ENCODE assay signal across 21 cellular contexts in the genomic region with DNA sequence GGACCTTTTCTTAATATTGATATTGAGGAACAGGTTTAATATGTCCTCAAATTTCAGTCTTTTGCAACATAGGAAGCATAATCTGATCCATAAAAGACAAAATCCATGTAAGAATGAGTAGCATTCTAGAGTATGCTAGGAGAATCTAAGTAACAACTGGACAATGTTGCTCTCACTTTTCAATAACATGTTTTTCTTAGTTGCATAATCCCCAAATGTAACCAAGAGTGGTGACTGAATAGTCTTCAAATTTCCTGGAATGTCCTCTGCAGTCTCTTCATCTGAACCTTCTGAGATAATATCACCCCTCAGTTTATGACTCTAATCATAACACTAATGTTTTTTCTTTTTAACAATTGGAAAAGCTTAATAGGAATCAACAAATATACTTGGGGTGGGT.
"Had no signal": no experiment of that assay in that cellular context is flagged by ENCODE, and none has a peak within 500 bp of the region (broad histone marks: within the 10 kb centered on the region; RNA-seq: fewer than 3 reads in every experiment).

No MANE protein-coding gene starts in this region.

- H3K4me3 ChIP-seq: body of pancreas, colonic mucosa, esophagus muscularis mucosa, skin epidermis had no signal

- H3K79me2 ChIP-seq: parathyroid adenoma had no signal

- DNase-seq: activated CD4-positive, alpha-beta T cell treated with anti-CD3 and anti-CD28 coated beads, Interleukin-2, amount 10 ng/mL, durations not matched to agents 7 days and 5 days; activated CD4-positive, CD25-positive, alpha-beta regulatory T cell; activated CD8-positive, alpha-beta memory T cell treated with anti-CD3 and anti-CD28 coated beads, Interleukin-2, amount 50 U/mL, for 48 hours; activated gamma-delta T cell; activated T-cell treated with anti-CD3 and anti-CD28 coated beads, Interleukin-2, amount 50 U/mL, for 72 hours; amniotic stem cell; body of pancreas; caudate nucleus; colonic mucosa; natural killer cell; stimulated activated CD4-positive, alpha-beta T cell treated with anti-CD3 and anti-CD28 coated beads, Interleukin-4, amount 100 ng/mL, for 4 hours; stimulated activated CD8-positive, alpha-beta memory T cell treated with anti-CD3 and anti-CD28 coated beads, Interleukin-4, amount 100 ng/mL, for 48 hours; stimulated activated naive CD4-positive, alpha-beta T cell treated with Interleukin-2 at 50 U/mL for 16 hours; substantia nigra; trophoblast cell had no signal

- H3K27me3 ChIP-seq: body of pancreas, colonic mucosa, esophagus muscularis mucosa, neutrophil had no signal

- H3K9me3 ChIP-seq: body of pancreas, colonic mucosa, esophagus muscularis mucosa, neutrophil had no signal

- H3K9ac ChIP-seq: parathyroid adenoma had no signal

- FAIRE-seq: islet of Langerhans had no signal

- H3K4me1 ChIP-seq: body of pancreas, colonic mucosa, esophagus muscularis mucosa, parathyroid adenoma had no signal

- H3K27ac ChIP-seq: body of pancreas, colonic mucosa, esophagus muscularis mucosa, neutrophil, parathyroid adenoma, skin epidermis had no signal

- H3K36me3 ChIP-seq: colonic mucosa, esophagus muscularis mucosa, neutrophil had no signal

- H2AFZ ChIP-seq: parathyroid adenoma had no signal

- ATAC-seq: body of pancreas, left lobe of liver, natural killer cell had no signal
